Comparison of ENCODE assay signal across 8 cellular contexts in genomic region chr12:6540181-6540877, GRCh38. TPM values are rescaled to one million over a fixed set of nuclear protein-coding genes. Genes with fewer than 3 reads are reported as not detected.
DNase-seq lines count a peak whose midpoint lies in the region; ATAC-seq, FAIRE-seq and TF ChIP-seq lines count a peak whose summit lies in the region.

No MANE protein-coding gene starts in this region.

- H2AFZ ChIP-seq in K562 (ENCODE audit: low read depth, low read length), result peak overlapping the region; percentile 60

- no TSS peak for BruUV-seq in K562 (replicated peaks; lab: Mats Ljungman, UMichigan)

- peak; percentile 11 for FAIRE-seq in K562 (lab: Jason Lieb, UNC)

- H3K27ac Mint-ChIP-seq in immature natural killer cell, result peak overlapping the region in 4 of 6 donors; percentile 45 to 69 (median 56)

- WGBS in K562 (ENCODE audit: insufficient coverage, low coverage, missing lambda C conversion rate), result 6% methylated on average over 33 of the region's 35 CpGs

- H3K27ac ChIP-seq in RWPE1 (peak overlapping the region; percentile 95), K562 (ENCODE audit: extremely low read depth, low read depth, low read length) (peak overlapping the region; percentile 53; the same call in 1 of the 3 replicates)

- intact Hi-C loops in K562 (cut with micrococcal nuclease), result no loop called here

- H3K36me3 Mint-ChIP-seq in immature natural killer cell, result peaks cover 6 to 36% (median 10%) of the 10 kb centered on the region in 3 donors

- POLR2A ChIA-PET in RWPE1 (lab: Yijun Ruan, JAX; ENCODE audit: low non-redundant PET), result interaction anchor here (0.5 to 0.8 kb wide), 2 partner anchors 24 to 43 kb away, joined by 3 to 4 read pairs; no protein-coding TSS in a partner anchor
- POLR2A ChIA-PET in K562 (lab: Yijun Ruan, JAX), result interaction anchor here (0.6 to 2.4 kb wide), 6 partner anchors 11 to 305 kb away, joined by 3 to 10 read pairs (median 4); no protein-coding TSS in a partner anchor

- H3K9me1 ChIP-seq in K562 (ENCODE audit: control insufficient read depth, insufficient read depth, low read length), result no peaks in the 10 kb centered on the region

- ATAC-seq in K562, result peak; percentile 70

- TF ChIP-seq EP300 in K562 (IDR thresholded peaks at IDR 0.05; ENCODE audit: low read length), result no peak

- TF ChIP-seq POLR2A in K562 (conservative IDR thresholded peaks at IDR 0.05), result no peak

- peak overlapping the region in 3 of 5 donors; percentile 44 to 66 (median 49) for H3K4me3 Mint-ChIP-seq in immature natural killer cell

- peak overlapping the region in 1 of 2 experiments; percentile 89; a peak in 2 of 4 replicates for H3K9ac ChIP-seq in K562 (ENCODE audit: insufficient read depth in 1 of 2, low read depth in 2 of 2, low read length in 2 of 2)

- H3K9me3 ChIP-seq in K562 (replicated peaks; ENCODE audit: control insufficient read depth, insufficient read depth, low read depth, low read length), result no peaks in the 10 kb centered on the region

- no peak for TF ChIP-seq RAD21 in K562 (CRISPR knock-in tag; conservative IDR thresholded peaks at IDR 0.05 in 1 of 2, IDR thresholded peaks at IDR 0.05 in 1 of 2)

- H3K4me1 ChIP-seq in K562 (replicated peaks in 1 of 2; ENCODE audit: control insufficient read depth in 2 of 2, insufficient read depth in 2 of 2, low read length in 2 of 2), result peaks cover 59 to 75% of the 10 kb centered on the region in 2 experiments

- peak; percentile 69 for DNase-seq in COLO668 (lab: John Stamatoyannopoulos, UW; ENCODE audit: unreplicated experiment)
- peak; percentile 90 for DNase-seq in HS-27A (ENCODE audit: low read depth)
- peak; percentile 95 for DNase-seq in RWPE1 (ENCODE audit: low spot score)
- peak; percentile 60 to 81 (median 66) for DNase-seq in K562 (ENCODE audit: extremely low read depth in 1 of 4, low spot score in 3 of 4)
- DNase-seq in immature natural killer cell, result no peak
- DNase-seq in stimulated activated CD4-positive, alpha-beta T cell treated with anti-CD3 and anti-CD28 coated beads, Interleukin-2, amount 100 ng/mL, for 24 hours, result peak; percentile 60 to 73
- DNase-seq in SKM-1 (lab: John Stamatoyannopoulos, UW; ENCODE audit: unreplicated experiment), result no peak
- no peak for DNase-seq in GM19238 (ENCODE audit: insufficient read length, low spot score)

- in situ Hi-C loops in K562 (cut with MboI), result no loop called here

- H3K27me3 ChIP-seq in K562 (ENCODE audit: control insufficient read depth in 2 of 2, insufficient read depth in 2 of 2, low read length in 2 of 2), result no peaks in the 10 kb centered on the region

- peaks cover 36% of the 10 kb centered on the region for H3K36me3 ChIP-seq in K562 (ENCODE audit: control insufficient read depth, insufficient read depth, low read length)

- no peaks in the 10 kb centered on the region for H3K9me3 Mint-ChIP-seq in immature natural killer cell

- peaks cover 5 to 12% (median 6%) of the 10 kb centered on the region in 3 donors for H3K27me3 Mint-ChIP-seq in immature natural killer cell (ENCODE audit: low read depth in 3 of 3)

- peaks cover 34 to 36% of the 10 kb centered on the region in 2 donors for H3K4me1 Mint-ChIP-seq in immature natural killer cell

- TF ChIP-seq CTCF in RWPE1 (conservative IDR thresholded peaks at IDR 0.05; ENCODE audit: low read depth) (no peak), K562 (IDR thresholded peaks at IDR 0.05 in 2 of 3, conservative IDR thresholded peaks at IDR 0.05 in 1 of 3; ENCODE audit: insufficient read depth in 2 of 3, low read depth in 1 of 3, low read length in 3 of 3) (no peak)

- CTCF ChIA-PET in RWPE1 (lab: Yijun Ruan, JAX) (interaction anchor here (0.7 to 1.4 kb wide), 6 partner anchors 10 to 342 kb away, joined by 3 to 8 read pairs (median 4); no protein-coding TSS in a partner anchor), K562 (lab: Yijun Ruan, JAX; ENCODE audit: low intra/inter-chr PET ratio) (interaction anchor here (0.6 kb wide), 1 partner anchor 211 kb away, joined by 3 read pairs; no protein-coding TSS in a partner anchor)

- peaks cover 28% of the 10 kb centered on the region for H3K79me2 ChIP-seq in K562 (ENCODE audit: control insufficient read depth, insufficient read depth, low read length)

- peak overlapping the region; percentile 7 for H3K4me3 ChIP-seq in K562

- peaks cover 35% of the 10 kb centered on the region for H4K20me1 ChIP-seq in K562 (replicated peaks; ENCODE audit: control insufficient read depth, insufficient read depth, low read length)

- peak overlapping the region; percentile 80 for H3K4me2 ChIP-seq in K562 (ENCODE audit: insufficient read depth, low read length)

RNA-seq across cellular contexts. Expression of gene GAPDH, which starts 6.0 kb away (rescaled TPM):
- total RNA-seq in K562 (2011; cell fraction: chromatin; rRNA removed; ENCODE audit: low replicate concordance), result 324 and 835 TPM in 2 replicates
- total RNA-seq in K562 (2011; cell fraction: nucleolus; rRNA removed), result 1,325 and 1,372 TPM in 2 replicates
- total RNA-seq in K562 (2011; cell fraction: nucleoplasm; rRNA removed), result 1,230 and 2,004 TPM in 2 replicates
- 3,419 and 4,659 TPM in 2 replicates for total RNA-seq in K562 (2014; rRNA removed)
- 1,716 and 2,206 TPM in 2 replicates for total RNA-seq in K562 (2014; rRNA removed; fragmentation: Illumina TruSeq; extraction: Trizol)
- total RNA-seq in K562 (2015; rRNA removed; fragmentation: Illumina TruSeq; extraction: Trizol), result 2,578 and 2,581 TPM in 2 replicates
- total RNA-seq in K562 (2021), result 2,702 and 2,817 TPM in 2 replicates
- 6,793 and 8,605 TPM in 2 replicates for polyA plus RNA-seq in K562 (2011; rRNA removed)
- 11,989 and 13,919 TPM in 2 replicates for polyA plus RNA-seq in K562 (2011; cell fraction: cytosol; rRNA removed)
- 3,294 and 3,587 TPM in 2 replicates for polyA plus RNA-seq in K562 (2011; cell fraction: nucleus; rRNA removed)
- 3,686 and 3,892 TPM in 2 replicates for polyA plus RNA-seq in K562 (2012)
- polyA plus RNA-seq in K562 (2014; fragmentation: Illumina TruSeq; extraction: Trizol), result 5,553 and 5,658 TPM in 2 replicates
- 1,000 to 10,000 TPM; 5,813 to 6,029 TPM for polyA plus RNA-seq in K562 (2014; fragmentation: Nextera tagmentation; extraction: Ambion mirVana)
- polyA plus RNA-seq in K562 (2014; rRNA removed), result 3,855 and 4,217 TPM in 2 replicates
- 4,964 and 5,506 TPM in 2 replicates for polyA minus RNA-seq in K562 (2011; rRNA and poly(A)+ RNA removed)
- polyA minus RNA-seq in K562 (2011; cell fraction: cytosol; rRNA and poly(A)+ RNA removed), result 4,077 and 4,335 TPM in 2 replicates
- 565 and 1,075 TPM in 2 replicates for polyA minus RNA-seq in K562 (2011; cell fraction: nucleus; rRNA and poly(A)+ RNA removed)
- 1,000 to 10,000 TPM; 1,615 to 2,185 (median 1,854) TPM for polyA plus RNA-seq in immature natural killer cell

RNA-seq across cellular contexts. Expression of gene IFFO1, which starts 15.5 kb away (rescaled TPM):
- total RNA-seq in K562 (2011; cell fraction: chromatin; rRNA removed; ENCODE audit: low replicate concordance), result 0.42 and 0.76 TPM in 2 replicates
- total RNA-seq in K562 (2011; cell fraction: nucleolus; rRNA removed), result 0.66 and 0.83 TPM in 2 replicates
- total RNA-seq in K562 (2011; cell fraction: nucleoplasm; rRNA removed), result 0.23 and 0.37 TPM in 2 replicates
- total RNA-seq in K562 (2014; rRNA removed) (not detected in 2 replicates), K562 (2014; rRNA removed; fragmentation: Illumina TruSeq; extraction: Trizol) (not detected in 2 replicates), K562 (2015; rRNA removed; fragmentation: Illumina TruSeq; extraction: Trizol) (0.08 TPM in 1 of 2 replicates, not detected in the other), K562 (2021) (0.09 and 0.20 TPM in 2 replicates)
- polyA plus RNA-seq in K562 (2011; rRNA removed) (0.10 and 0.12 TPM in 2 replicates), K562 (2014; fragmentation: Illumina TruSeq; extraction: Trizol) (not detected in 2 replicates), K562 (2014; fragmentation: Nextera tagmentation; extraction: Ambion mirVana) (not detected), K562 (2014; rRNA removed) (0.03 TPM in 1 of 2 replicates, not detected in the other), immature natural killer cell (10 to 100 TPM in 1 of 3 donors, 1 to 10 TPM in 2; 1.9 to 13.0 (median 3.1) TPM)
- 0.09 and 0.15 TPM in 2 replicates for polyA plus RNA-seq in K562 (2011; cell fraction: cytosol; rRNA removed)
- 0.18 and 0.32 TPM in 2 replicates for polyA plus RNA-seq in K562 (2011; cell fraction: nucleus; rRNA removed)
- polyA plus RNA-seq in K562 (2012), result 0.04 and 0.10 TPM in 2 replicates
- 0.11 TPM in 1 of 2 replicates, not detected in the other for polyA minus RNA-seq in K562 (2011; rRNA and poly(A)+ RNA removed)
- not detected in 2 replicates for polyA minus RNA-seq in K562 (2011; cell fraction: cytosol; rRNA and poly(A)+ RNA removed)
- polyA minus RNA-seq in K562 (2011; cell fraction: nucleus; rRNA and poly(A)+ RNA removed), result 0.11 and 0.27 TPM in 2 replicates

RNA-seq across cellular contexts. Expression of gene NOP2, which starts 27.8 kb away (rescaled TPM):
- 199 and 304 TPM in 2 replicates for total RNA-seq in K562 (2011; cell fraction: chromatin; rRNA removed; ENCODE audit: low replicate concordance)
- total RNA-seq in K562 (2011; cell fraction: nucleolus; rRNA removed), result 156 and 172 TPM in 2 replicates
- 135 and 147 TPM in 2 replicates for total RNA-seq in K562 (2011; cell fraction: nucleoplasm; rRNA removed)
- total RNA-seq in K562 (2014; rRNA removed) (55.4 and 70.8 TPM in 2 replicates), K562 (2014; rRNA removed; fragmentation: Illumina TruSeq; extraction: Trizol) (53.2 and 54.4 TPM in 2 replicates), K562 (2015; rRNA removed; fragmentation: Illumina TruSeq; extraction: Trizol) (60.6 and 61.9 TPM in 2 replicates), K562 (2021) (77.2 and 77.6 TPM in 2 replicates)
- polyA plus RNA-seq in K562 (2011; rRNA removed) (74.7 and 93.6 TPM in 2 replicates), K562 (2014; fragmentation: Illumina TruSeq; extraction: Trizol) (67.5 and 97.7 TPM in 2 replicates), K562 (2014; fragmentation: Nextera tagmentation; extraction: Ambion mirVana) (10 to 100 TPM; 19.0 to 37.2 TPM), K562 (2014; rRNA removed) (86.3 and 92.2 TPM in 2 replicates), immature natural killer cell (10 to 100 TPM; 11.3 to 30.8 (median 18.0) TPM)
- 29.0 and 33.7 TPM in 2 replicates for polyA plus RNA-seq in K562 (2011; cell fraction: cytosol; rRNA removed)
- polyA plus RNA-seq in K562 (2011; cell fraction: nucleus; rRNA removed), result 248 and 319 TPM in 2 replicates
- 37.5 and 55.6 TPM in 2 replicates for polyA plus RNA-seq in K562 (2012)
- 32.7 and 42.8 TPM in 2 replicates for polyA minus RNA-seq in K562 (2011; rRNA and poly(A)+ RNA removed)
- polyA minus RNA-seq in K562 (2011; cell fraction: cytosol; rRNA and poly(A)+ RNA removed), result 26.4 and 38.0 TPM in 2 replicates
- polyA minus RNA-seq in K562 (2011; cell fraction: nucleus; rRNA and poly(A)+ RNA removed), result 40.7 and 56.9 TPM in 2 replicates

RNA-seq across cellular contexts. Expression of gene NCAPD2, which starts 46.4 kb away (rescaled TPM):
- total RNA-seq in K562 (2011; cell fraction: chromatin; rRNA removed; ENCODE audit: low replicate concordance), result 180 and 234 TPM in 2 replicates
- total RNA-seq in K562 (2011; cell fraction: nucleolus; rRNA removed), result 123 and 141 TPM in 2 replicates
- 94.7 and 123 TPM in 2 replicates for total RNA-seq in K562 (2011; cell fraction: nucleoplasm; rRNA removed)
- total RNA-seq in K562 (2014; rRNA removed) (88.9 and 90.9 TPM in 2 replicates), K562 (2014; rRNA removed; fragmentation: Illumina TruSeq; extraction: Trizol) (58.6 and 59.8 TPM in 2 replicates), K562 (2015; rRNA removed; fragmentation: Illumina TruSeq; extraction: Trizol) (50.6 and 55.1 TPM in 2 replicates), K562 (2021) (66.6 and 79.3 TPM in 2 replicates)
- polyA plus RNA-seq in K562 (2011; rRNA removed) (68.3 and 88.8 TPM in 2 replicates), K562 (2014; fragmentation: Illumina TruSeq; extraction: Trizol) (93.7 and 95.4 TPM in 2 replicates), K562 (2014; fragmentation: Nextera tagmentation; extraction: Ambion mirVana) (10 to 100 TPM; 16.9 to 35.5 TPM), K562 (2014; rRNA removed) (55.3 and 70.9 TPM in 2 replicates), immature natural killer cell (10 to 100 TPM; 23.3 to 50.5 (median 24.0) TPM)
- polyA plus RNA-seq in K562 (2011; cell fraction: cytosol; rRNA removed), result 70.4 and 83.4 TPM in 2 replicates
- polyA plus RNA-seq in K562 (2011; cell fraction: nucleus; rRNA removed), result 111 and 114 TPM in 2 replicates
- polyA plus RNA-seq in K562 (2012), result 67.4 and 77.6 TPM in 2 replicates
- polyA minus RNA-seq in K562 (2011; rRNA and poly(A)+ RNA removed), result 103 and 106 TPM in 2 replicates
- polyA minus RNA-seq in K562 (2011; cell fraction: cytosol; rRNA and poly(A)+ RNA removed), result 93.9 and 94.0 TPM in 2 replicates
- 52.2 and 80.1 TPM in 2 replicates for polyA minus RNA-seq in K562 (2011; cell fraction: nucleus; rRNA and poly(A)+ RNA removed)

RNA-seq across cellular contexts. Expression of gene MRPL51, which starts 47.3 kb away (rescaled TPM):
- 10.4 and 15.7 TPM in 2 replicates for total RNA-seq in K562 (2011; cell fraction: chromatin; rRNA removed; ENCODE audit: low replicate concordance)
- 12.9 and 13.3 TPM in 2 replicates for total RNA-seq in K562 (2011; cell fraction: nucleolus; rRNA removed)
- total RNA-seq in K562 (2011; cell fraction: nucleoplasm; rRNA removed), result 14.3 and 21.4 TPM in 2 replicates
- total RNA-seq in K562 (2014; rRNA removed), result 135 and 152 TPM in 2 replicates
- total RNA-seq in K562 (2014; rRNA removed; fragmentation: Illumina TruSeq; extraction: Trizol), result 254 and 288 TPM in 2 replicates
- 177 and 199 TPM in 2 replicates for total RNA-seq in K562 (2015; rRNA removed; fragmentation: Illumina TruSeq; extraction: Trizol)
- 205 and 208 TPM in 2 replicates for total RNA-seq in K562 (2021)
- polyA plus RNA-seq in K562 (2011; rRNA removed), result 87.9 and 127 TPM in 2 replicates
- polyA plus RNA-seq in K562 (2011; cell fraction: cytosol; rRNA removed), result 56.4 and 93.3 TPM in 2 replicates
- 27.8 and 39.6 TPM in 2 replicates for polyA plus RNA-seq in K562 (2011; cell fraction: nucleus; rRNA removed)
- polyA plus RNA-seq in K562 (2012), result 103 and 291 TPM in 2 replicates
- 198 and 214 TPM in 2 replicates for polyA plus RNA-seq in K562 (2014; fragmentation: Illumina TruSeq; extraction: Trizol)
- 100 to 1,000 TPM; 669 to 727 TPM for polyA plus RNA-seq in K562 (2014; fragmentation: Nextera tagmentation; extraction: Ambion mirVana)
- 220 and 267 TPM in 2 replicates for polyA plus RNA-seq in K562 (2014; rRNA removed)
- 38.3 and 43.0 TPM in 2 replicates for polyA minus RNA-seq in K562 (2011; rRNA and poly(A)+ RNA removed)
- 21.7 and 23.6 TPM in 2 replicates for polyA minus RNA-seq in K562 (2011; cell fraction: cytosol; rRNA and poly(A)+ RNA removed)
- polyA minus RNA-seq in K562 (2011; cell fraction: nucleus; rRNA and poly(A)+ RNA removed), result 6.9 and 14.4 TPM in 2 replicates
- 100 to 1,000 TPM; 240 to 280 (median 248) TPM for polyA plus RNA-seq in immature natural killer cell

Comparison
In these comparisons a context has a peak if more than half of its experiments do, and no peak if none do; other contexts are left out.
1. DNase-seq: peak in COLO668 (single experiment), HS-27A (single experiment), RWPE1 (single experiment), K562 (4 of 4) and stimulated activated CD4-positive, alpha-beta T cell treated with anti-CD3 and anti-CD28 coated beads, Interleukin-2, amount 100 ng/mL, for 24 hours (2 of 2); none in immature natural killer cell (0 of 3), SKM-1 (single experiment) and GM19238 (single experiment).